12 cellular contexts compared by ENCODE assay signal in the genomic region with DNA sequence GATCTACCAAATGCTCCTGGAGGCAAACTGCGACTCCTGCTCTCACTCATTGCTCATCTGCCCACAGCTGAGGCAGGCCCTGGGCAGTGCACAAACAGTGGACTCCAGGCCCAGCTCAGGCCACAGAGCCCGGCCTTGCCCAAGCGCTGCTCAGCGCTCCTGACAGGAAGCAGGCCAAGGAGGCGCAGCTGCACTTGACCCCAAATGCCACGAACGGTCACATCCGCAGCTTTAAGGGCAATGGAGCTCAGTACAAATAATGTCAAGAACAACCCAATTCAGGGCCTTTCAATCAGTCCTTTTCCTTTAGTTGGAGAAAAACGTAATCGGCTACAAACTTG. TPM values are rescaled to one million over a fixed set of nuclear protein-coding genes. Genes with fewer than 3 reads are reported as not detected.
A peak's percentile ranks its signal among the peaks of the same experiment; 100 is the strongest.
DNase-seq lines count a peak whose midpoint lies in the region; ATAC-seq and TF ChIP-seq lines count a peak whose summit lies in the region.
"Had no signal": no experiment of that assay in that cellular context is flagged by ENCODE, and none has a peak within 500 bp of the region (broad histone marks: within the 10 kb centered on the region; RNA-seq: fewer than 3 reads in every experiment).

No MANE protein-coding gene starts in this region.

- peak; percentile 32 for ATAC-seq in Right ventricle myocardium superior (ENCODE audit: poor library complexity)

- no peaks in the 10 kb centered on the region for H3K27me3 ChIP-seq in MG63

- H3K36me3 Mint-ChIP-seq in nephron (ENCODE audit: low read depth) = peaks cover 4% of the 10 kb centered on the region

- no peak overlapping the region for H3K4me3 ChIP-seq in MG63

- no peaks in the 10 kb centered on the region for H3K9me3 ChIP-seq in MG63

- no peaks in the 10 kb centered on the region for H3K27me3 Mint-ChIP-seq in nephron (ENCODE audit: low read depth)

- DNase-seq in AG20443 (ENCODE audit: low spot score) = peak; percentile 38
- DNase-seq in NOMO-1 treated with DMSO at 0.1 percent for 48 hours (lab: John Stamatoyannopoulos, UW; ENCODE audit: unreplicated experiment) = peak; percentile 34
- DNase-seq in Right ventricle myocardium superior = peak; percentile 70
- DNase-seq in MG63 = no peak
- no peak for DNase-seq in C1 segment of cervical spinal cord (lab: John Stamatoyannopoulos, UW)
- DNase-seq in COR-L47 (lab: John Stamatoyannopoulos, UW) = no peak
- no peak for DNase-seq in pons (ENCODE audit: low spot score)
- DNase-seq: NCI-H187 treated with DMSO at 0.1 percent for 48 hours; stimulated activated CD4-positive, alpha-beta T cell treated with anti-CD3 and anti-CD28 coated beads, Interleukin-4, amount 100 ng/mL, for 1 hour had no signal

- peaks cover 92% of the 10 kb centered on the region for H3K4me1 Mint-ChIP-seq in nephron

- H3K4me3 Mint-ChIP-seq in nephron = peak overlapping the region in 1 of 3 experiments; percentile 19
- H3K4me3 Mint-ChIP-seq: neural crest cell had no signal

- intact Hi-C loops in Right ventricle myocardium superior (cut with DNase I) = no loop called here

- H3K27ac Mint-ChIP-seq in nephron = peak overlapping the region in 2 of 3 experiments; percentile 27 to 76

- peaks cover 10% of the 10 kb centered on the region for H3K36me3 ChIP-seq in MG63

- no peaks in the 10 kb centered on the region for H3K9me3 Mint-ChIP-seq in nephron
- H3K9me3 Mint-ChIP-seq: neural crest cell had no signal

- no peak for TF ChIP-seq CTCF in nephron (IDR thresholded peaks at IDR 0.05; ENCODE audit: unreplicated experiment in 3 of 3)

RNA-seq across cellular contexts. Expression of a gene that starts 33.8 kb away (rescaled TPM):
- total RNA-seq in Right ventricle myocardium superior = 32.1 TPM
- 65.2 and 83.3 TPM in 2 replicates for total RNA-seq in MG63 (2014; rRNA removed; shearing (Covaris generic); ENCODE audit: low replicate concordance)

RNA-seq across cellular contexts. Expression of a gene that starts 51.5 kb away (rescaled TPM):
- total RNA-seq in Right ventricle myocardium superior = not detected
- not detected in 2 replicates for total RNA-seq in MG63 (2014; rRNA removed; shearing (Covaris generic); ENCODE audit: low replicate concordance)
- total RNA-seq: neural crest cell, subcutaneous adipose tissue had no signal

Comparison
In these comparisons a context has a peak if more than half of its experiments do, and no peak if none do; other contexts are left out.
1. DNase-seq: peak in AG20443 (single experiment), NOMO-1 treated with DMSO at 0.1 percent for 48 hours (single experiment) and Right ventricle myocardium superior (single experiment); none in MG63 (single experiment), C1 segment of cervical spinal cord (0 of 14), COR-L47 (single experiment) and pons (single experiment).